ENCODE assay signal across 35 cellular contexts in genomic region chr1:23438545-23438944, GRCh38. TPM values are rescaled to one million over a fixed set of nuclear protein-coding genes. Genes with fewer than 3 reads are reported as not detected.
DNase-seq lines count a peak whose midpoint lies in the region; ATAC-seq, FAIRE-seq and TF ChIP-seq lines count a peak whose summit lies in the region.
"Had no signal": no experiment of that assay in that cellular context is flagged by ENCODE, and none has a peak within 500 bp of the region (broad histone marks: within the 10 kb centered on the region; RNA-seq: fewer than 3 reads in every experiment).

No MANE protein-coding gene starts in this region.

- H4K20me1 ChIP-seq in HepG2 (ENCODE audit: insufficient read depth, low read length) (no peaks in the 10 kb centered on the region), K562 (replicated peaks; ENCODE audit: control insufficient read depth, insufficient read depth, low read length) (no peaks in the 10 kb centered on the region), OCI-LY7 (ENCODE audit: insufficient read depth, low read length) (no peaks in the 10 kb centered on the region)
- H4K20me1 ChIP-seq: BLaER1 had no signal

- in situ Hi-C loops in HepG2 (cut with HindIII; ENCODE audit: extremely low pct_ligation_motif_present, low pct_unique_long_range_greater_than_20kb) (no loop called here), K562 (cut with MboI) (no loop called here)

- H3K27me3 ChIP-seq in HepG2 (ENCODE audit: control insufficient read depth in 1 of 2, insufficient read depth in 2 of 2, low read length in 2 of 2) = no peaks in the 10 kb centered on the region
- no peaks in the 10 kb centered on the region for H3K27me3 ChIP-seq in right lobe of liver
- H3K27me3 ChIP-seq in K562 (ENCODE audit: control insufficient read depth in 2 of 2, insufficient read depth in 2 of 2, low read length in 2 of 2) = no peaks in the 10 kb centered on the region
- H3K27me3 ChIP-seq: BE2C; BLaER1; BLaER1 treated with 17β-estradiol and CSF1 and Interleukin-3, amounts not matched to agents 10 nM and 100 nM had no signal

- H2AFZ ChIP-seq in HepG2 (ENCODE audit: low read length) (no peak overlapping the region), K562 (ENCODE audit: low read depth, low read length) (no peak overlapping the region), OCI-LY7 (ENCODE audit: low read length) (no peak overlapping the region)

- H3K9me2 ChIP-seq in OCI-LY7 (ENCODE audit: insufficient read depth, low read length) = no peaks in the 10 kb centered on the region

- FAIRE-seq in HepG2 (lab: Jason Lieb, UNC) (no peak), K562 (lab: Jason Lieb, UNC) (no peak), RCC 7860 (lab: Jason Lieb, UNC) (no peak)
- FAIRE-seq: A204.1, A549, D721Med had no signal

- H3K4me1 ChIP-seq in HepG2 (ENCODE audit: insufficient read depth, low read length) = no peaks in the 10 kb centered on the region
- H3K4me1 ChIP-seq in right lobe of liver = peaks cover 0 to 3% (median 0%) of the 10 kb centered on the region in 4 donors
- H3K4me1 ChIP-seq in K562 (replicated peaks in 1 of 2; ENCODE audit: control insufficient read depth in 2 of 2, insufficient read depth in 2 of 2, low read length in 2 of 2) = peaks cover 7 to 19% of the 10 kb centered on the region in 2 experiments; a peak in 4 of 5 replicates
- peaks cover 8% of the 10 kb centered on the region for H3K4me1 ChIP-seq in OCI-LY7 (ENCODE audit: insufficient read depth, low read length, poor library complexity, severe bottlenecking)
- H3K4me1 ChIP-seq: A549, BE2C, Caco-2 had no signal

- no TSS peak for BruUV-seq in HepG2 (replicated peaks; lab: Mats Ljungman, UMichigan)
- no TSS peak for BruUV-seq in K562 (replicated peaks; lab: Mats Ljungman, UMichigan)
- no TSS peak for BruUV-seq in OCI-LY7 (replicated peaks; lab: Mats Ljungman, UMichigan)

- no peak for TF ChIP-seq EP300 in HepG2 (IDR thresholded peaks at IDR 0.05; ENCODE audit: low read depth in 2 of 2, low read length in 2 of 2)
- no peak for TF ChIP-seq EP300 in HepG2 (CRISPR knock-in tag; IDR thresholded peaks at IDR 0.05; ENCODE audit: borderline replicate concordance)
- TF ChIP-seq EP300 in K562 (IDR thresholded peaks at IDR 0.05; ENCODE audit: low read length) = no peak

- H3K4me3 ChIP-seq in HepG2 (replicated peaks in 1 of 3; ENCODE audit: insufficient read depth in 1 of 3, low read depth in 2 of 3, low read length in 3 of 3) (no peak overlapping the region), right lobe of liver (no peak overlapping the region), K562 (no peak overlapping the region), OCI-LY7 (ENCODE audit: low read depth, low read length, poor library complexity, severe bottlenecking) (no peak overlapping the region)
- H3K4me3 ChIP-seq: A549; BLaER1; BLaER1 treated with 17β-estradiol and CSF1 and Interleukin-3, amounts not matched to agents 10 nM and 100 nM had no signal

- DNase-seq in HepG2 (ENCODE audit: low spot score) = no peak
- DNase-seq in right lobe of liver = no peak
- DNase-seq in K562 (ENCODE audit: extremely low read depth in 1 of 4, low spot score in 3 of 4) = no peak
- peak; percentile 60 for DNase-seq in posterior vena cava (ENCODE audit: low spot score)
- no peak for DNase-seq in RCC 7860 (ENCODE audit: low spot score)
- DNase-seq in OCI-LY7 (ENCODE audit: low spot score) = no peak
- DNase-seq: 8988T; ACHN; AML-193; BE2C; C1 segment of cervical spinal cord; Caco-2; Calu3; CD4-positive, alpha-beta memory T cell; CD4-positive, alpha-beta T cell; CD4-positive, CD25-positive, alpha-beta regulatory T cell; CD8-positive, alpha-beta memory T cell; CD8-positive, alpha-beta T cell; COR-L47; DMS 273 treated with DMSO at 0.1 percent for 48 hours; DMS153; DMS53; DMS79; DMS79 treated with DMSO at 0.1 percent for 48 hours; DND-41; EL had no signal

- TF ChIP-seq POLR2A in HepG2 (IDR thresholded peaks at IDR 0.05; ENCODE audit: insufficient read depth in 1 of 2, low read depth in 2 of 2, low read length in 2 of 2) (no peak), right lobe of liver (IDR thresholded peaks at IDR 0.05) (no peak), K562 (conservative IDR thresholded peaks at IDR 0.05) (no peak)

- TF ChIP-seq RAD21 in HepG2 (CRISPR knock-in tag; IDR thresholded peaks at IDR 0.05) (no peak), K562 (CRISPR knock-in tag; conservative IDR thresholded peaks at IDR 0.05 in 1 of 2, IDR thresholded peaks at IDR 0.05 in 1 of 2) (no peak)

- WGBS in HepG2 (ENCODE audit: low lambda C conversion rate) = 98% methylated on average over 6 of the region's 8 CpGs
- 98% methylated on average over 6 of the region's 8 CpGs for WGBS in right lobe of liver (ENCODE audit: insufficient coverage, low coverage, low lambda C conversion rate, missing lambda C conversion rate)
- 70% methylated on average over 8 of the region's 8 CpGs for WGBS in K562 (ENCODE audit: insufficient coverage, low coverage, missing lambda C conversion rate)

- ATAC-seq in HepG2 (no peak), right lobe of liver (no peak), K562 (no peak)
- ATAC-seq: A549; CD8-positive, alpha-beta T cell had no signal

- H3K79me2 ChIP-seq in HepG2 (ENCODE audit: insufficient read depth, low read length) (no peaks in the 10 kb centered on the region), K562 (ENCODE audit: control insufficient read depth, insufficient read depth, low read length) (no peaks in the 10 kb centered on the region), OCI-LY7 (ENCODE audit: insufficient read depth, low read depth, low read length) (no peaks in the 10 kb centered on the region)

- H3K27ac ChIP-seq in HepG2 (ENCODE audit: extremely low read length, insufficient read depth, low read length) = no peak overlapping the region
- no peak overlapping the region for H3K27ac ChIP-seq in right lobe of liver
- no peak overlapping the region for H3K27ac ChIP-seq in K562 (ENCODE audit: extremely low read depth, low read depth, low read length)
- H3K27ac ChIP-seq in OCI-LY7 (ENCODE audit: low read depth, low read length, poor library complexity, severe bottlenecking) = no peak overlapping the region
- H3K27ac ChIP-seq: 22Rv1; A549; BLaER1; BLaER1 treated with 17β-estradiol and CSF1 and Interleukin-3, amounts not matched to agents 10 nM and 100 nM; C4-2B had no signal

- no peaks in the 10 kb centered on the region for H3K9me3 ChIP-seq in HepG2 (ENCODE audit: low read length)
- no peaks in the 10 kb centered on the region for H3K9me3 ChIP-seq in right lobe of liver
- H3K9me3 ChIP-seq in K562 (replicated peaks; ENCODE audit: control insufficient read depth, insufficient read depth, low read depth, low read length) = no peaks in the 10 kb centered on the region
- no peaks in the 10 kb centered on the region for H3K9me3 ChIP-seq in OCI-LY7 (ENCODE audit: low read length)
- H3K9me3 ChIP-seq: A549; BE2C; BLaER1; BLaER1 treated with 17β-estradiol and CSF1 and Interleukin-3, amounts not matched to agents 10 nM and 100 nM; Caco-2 had no signal

- H3K4me2 ChIP-seq in HepG2 (ENCODE audit: low read depth, low read length) (no peak overlapping the region), K562 (ENCODE audit: insufficient read depth, low read length) (no peak overlapping the region), OCI-LY7 (ENCODE audit: low read length) (no peak overlapping the region)
- H3K4me2 ChIP-seq: A549; BLaER1; BLaER1 treated with 17β-estradiol and CSF1 and Interleukin-3, amounts not matched to agents 10 nM and 100 nM had no signal

- H3K9ac ChIP-seq in HepG2 (ENCODE audit: insufficient read depth, low read depth, low read length) = no peak overlapping the region
- H3K9ac ChIP-seq in K562 (ENCODE audit: insufficient read depth in 1 of 2, low read depth in 2 of 2, low read length in 2 of 2) = peak overlapping the region in 1 of 2 experiments; percentile 76; a peak in 1 of 4 replicates
- H3K9ac ChIP-seq: BLaER1 had no signal

- POLR2A ChIA-PET in HepG2 (lab: Yijun Ruan, JAX) (no interaction called here), K562 (lab: Yijun Ruan, JAX) (no interaction called here), OCI-LY7 (lab: Charles Lee) (no interaction called here)

- intact Hi-C loops in HepG2 (cut with micrococcal nuclease; ENCODE audit: unreplicated experiment) (no loop called here), right lobe of liver (cut with DNase I) (no loop called here), K562 (cut with micrococcal nuclease) (no loop called here), posterior vena cava (cut with DNase I) (no loop called here), OCI-LY7 (cut with micrococcal nuclease; ENCODE audit: unreplicated experiment) (no loop called here)

- H3K36me3 ChIP-seq in HepG2 (replicated peaks in 1 of 2; ENCODE audit: control insufficient read depth in 1 of 2, insufficient read depth in 2 of 2, low read length in 2 of 2) = peaks cover 19 to 48% of the 10 kb centered on the region in 2 experiments
- H3K36me3 ChIP-seq in right lobe of liver = peaks cover 0 to 25% (median 0%) of the 10 kb centered on the region in 4 donors
- H3K36me3 ChIP-seq in K562 (ENCODE audit: control insufficient read depth, insufficient read depth, low read length) = peaks cover 29% of the 10 kb centered on the region; the same call in 1 of the 3 replicates
- H3K36me3 ChIP-seq in OCI-LY7 (ENCODE audit: insufficient read depth, low read length) = no peaks in the 10 kb centered on the region
- H3K36me3 ChIP-seq: BE2C had no signal

- TF ChIP-seq CTCF in HepG2 (CRISPR knock-in tag; IDR thresholded peaks at IDR 0.05) (no peak), right lobe of liver (IDR thresholded peaks at IDR 0.05) (no peak), K562 (IDR thresholded peaks at IDR 0.05 in 2 of 3, conservative IDR thresholded peaks at IDR 0.05 in 1 of 3; ENCODE audit: insufficient read depth in 2 of 3, low read depth in 1 of 3, low read length in 3 of 3) (no peak), OCI-LY7 (conservative IDR thresholded peaks at IDR 0.05; ENCODE audit: low read length) (no peak)

- CTCF ChIA-PET in HepG2 (lab: Yijun Ruan, JAX; ENCODE audit: low intra/inter-chr PET ratio, low total read pairs) = no interaction called here
- CTCF ChIA-PET in K562 (lab: Yijun Ruan, JAX; ENCODE audit: low intra/inter-chr PET ratio) = no interaction called here
- CTCF ChIA-PET in OCI-LY7 (lab: Charles Lee; ENCODE audit: unreplicated experiment) = no interaction called here

- no peaks in the 10 kb centered on the region for H3K9me1 ChIP-seq in K562 (ENCODE audit: control insufficient read depth, insufficient read depth, low read length)

RNA-seq across cellular contexts. Expression of gene TCEA3, which starts 14.0 kb away (rescaled TPM):
- 81.5 and 84.6 TPM in 2 replicates for total RNA-seq in HepG2 (2016; rRNA removed; fragmentation: Illumina TruSeq; extraction: Trizol)
- 62.6 and 67.5 TPM in 2 replicates for total RNA-seq in HepG2 (2016; cell fraction: cytosol; rRNA removed; fragmentation: Illumina TruSeq; extraction: Trizol; ENCODE audit: low read depth)
- 77.6 and 83.3 TPM in 2 replicates for total RNA-seq in HepG2 (2016; cell fraction: insoluble cytoplasmic fraction; rRNA removed; fragmentation: Illumina TruSeq; extraction: Trizol)
- total RNA-seq in HepG2 (2016; cell fraction: membrane; rRNA removed; fragmentation: Illumina TruSeq; extraction: Trizol) = 58.1 and 63.2 TPM in 2 replicates
- 55.6 and 64.4 TPM in 2 replicates for total RNA-seq in HepG2 (2016; cell fraction: nucleus; rRNA removed; fragmentation: Illumina TruSeq; extraction: Trizol)
- 55.5 and 57.9 TPM in 2 replicates for polyA plus RNA-seq in HepG2 (2011; rRNA removed)
- 41.6 and 53.2 TPM in 2 replicates for polyA plus RNA-seq in HepG2 (2011; cell fraction: cytosol; rRNA removed)
- 94.8 and 103 TPM in 2 replicates for polyA plus RNA-seq in HepG2 (2011; cell fraction: nucleus; rRNA removed)
- polyA plus RNA-seq in HepG2 (2012) = 43.1 and 68.0 TPM in 2 replicates
- 77.6 and 80.8 TPM in 2 replicates for polyA plus RNA-seq in HepG2 (2016; cell fraction: cytosol; fragmentation: Illumina TruSeq; extraction: Trizol; ENCODE audit: low read depth)
- 107 and 119 TPM in 2 replicates for polyA plus RNA-seq in HepG2 (2016; cell fraction: insoluble cytoplasmic fraction; fragmentation: Illumina TruSeq; extraction: Trizol; ENCODE audit: low read depth)
- 67.2 and 70.2 TPM in 2 replicates for polyA plus RNA-seq in HepG2 (2016; cell fraction: membrane; fragmentation: Illumina TruSeq; extraction: Trizol; ENCODE audit: low read depth)
- polyA plus RNA-seq in HepG2 (2016; cell fraction: nucleus; fragmentation: Illumina TruSeq; extraction: Trizol; ENCODE audit: insufficient read depth, low read depth) = 133 and 140 TPM in 2 replicates
- 2.4 and 21.3 TPM in 2 replicates for polyA minus RNA-seq in HepG2 (2011; rRNA and poly(A)+ RNA removed; ENCODE audit: low replicate concordance)
- polyA minus RNA-seq in HepG2 (2011; cell fraction: cytosol; rRNA and poly(A)+ RNA removed) = 14.4 and 14.5 TPM in 2 replicates
- 28.3 and 31.7 TPM in 2 replicates for polyA minus RNA-seq in HepG2 (2011; cell fraction: nucleus; rRNA and poly(A)+ RNA removed)
- total RNA-seq in right lobe of liver = 10 to 100 TPM; 53.3 to 94.0 (median 63.2) TPM
- 0.86 and 1.4 TPM in 2 replicates for total RNA-seq in K562 (2011; cell fraction: chromatin; rRNA removed; ENCODE audit: low replicate concordance)
- 0.67 and 1.4 TPM in 2 replicates for total RNA-seq in K562 (2011; cell fraction: nucleolus; rRNA removed)
- 0.66 and 0.84 TPM in 2 replicates for total RNA-seq in K562 (2011; cell fraction: nucleoplasm; rRNA removed)
- 0.33 and 0.54 TPM in 2 replicates for total RNA-seq in K562 (2014; rRNA removed)
- 0.45 and 0.51 TPM in 2 replicates for total RNA-seq in K562 (2014; rRNA removed; fragmentation: Illumina TruSeq; extraction: Trizol)
- 0.34 and 0.36 TPM in 2 replicates for total RNA-seq in K562 (2015; rRNA removed; fragmentation: Illumina TruSeq; extraction: Trizol)
- total RNA-seq in K562 (2021) = 0.49 and 0.55 TPM in 2 replicates
- polyA plus RNA-seq in K562 (2011; rRNA removed) = 0.34 and 0.54 TPM in 2 replicates
- 0.19 and 0.45 TPM in 2 replicates for polyA plus RNA-seq in K562 (2011; cell fraction: cytosol; rRNA removed)
- polyA plus RNA-seq in K562 (2011; cell fraction: nucleus; rRNA removed) = 0.81 and 0.90 TPM in 2 replicates
- polyA plus RNA-seq in K562 (2012) = 0.49 and 0.76 TPM in 2 replicates
- 0.16 and 0.66 TPM in 2 replicates for polyA plus RNA-seq in K562 (2014; fragmentation: Illumina TruSeq; extraction: Trizol)
- under 1 TPM; 0.03 to 0.10 TPM for polyA plus RNA-seq in K562 (2014; fragmentation: Nextera tagmentation; extraction: Ambion mirVana)
- 0.13 and 0.80 TPM in 2 replicates for polyA plus RNA-seq in K562 (2014; rRNA removed)
- polyA minus RNA-seq in K562 (2011; rRNA and poly(A)+ RNA removed) = 0.25 and 0.27 TPM in 2 replicates
- polyA minus RNA-seq in K562 (2011; cell fraction: cytosol; rRNA and poly(A)+ RNA removed) = not detected in 2 replicates
- 0.27 and 0.56 TPM in 2 replicates for polyA minus RNA-seq in K562 (2011; cell fraction: nucleus; rRNA and poly(A)+ RNA removed)
- 10 to 100 TPM; 20.4 to 23.0 TPM for total RNA-seq in posterior vena cava
- 0.21 TPM in 1 of 2 replicates, not detected in the other for total RNA-seq in OCI-LY7 (2014; rRNA removed; shearing (Covaris generic))
- total RNA-seq in OCI-LY7 (2022) = not detected in 2 replicates
- total RNA-seq: A172, B cell had no signal

RNA-seq across cellular contexts. Expression of gene ASAP3, which starts 45.4 kb away (rescaled TPM):
- 28.6 and 37.0 TPM in 2 replicates for total RNA-seq in HepG2 (2016; rRNA removed; fragmentation: Illumina TruSeq; extraction: Trizol)
- 2.7 and 3.4 TPM in 2 replicates for total RNA-seq in HepG2 (2016; cell fraction: cytosol; rRNA removed; fragmentation: Illumina TruSeq; extraction: Trizol; ENCODE audit: low read depth)
- total RNA-seq in HepG2 (2016; cell fraction: insoluble cytoplasmic fraction; rRNA removed; fragmentation: Illumina TruSeq; extraction: Trizol) = 22.9 and 36.7 TPM in 2 replicates
- total RNA-seq in HepG2 (2016; cell fraction: membrane; rRNA removed; fragmentation: Illumina TruSeq; extraction: Trizol) = 11.2 and 12.2 TPM in 2 replicates
- total RNA-seq in HepG2 (2016; cell fraction: nucleus; rRNA removed; fragmentation: Illumina TruSeq; extraction: Trizol) = 38.3 and 42.3 TPM in 2 replicates
- 32.6 and 39.4 TPM in 2 replicates for polyA plus RNA-seq in HepG2 (2011; rRNA removed)
- polyA plus RNA-seq in HepG2 (2011; cell fraction: cytosol; rRNA removed) = 15.0 and 17.0 TPM in 2 replicates
- polyA plus RNA-seq in HepG2 (2011; cell fraction: nucleus; rRNA removed) = 159 and 182 TPM in 2 replicates
- 11.8 and 19.4 TPM in 2 replicates for polyA plus RNA-seq in HepG2 (2012)
- polyA plus RNA-seq in HepG2 (2016; cell fraction: cytosol; fragmentation: Illumina TruSeq; extraction: Trizol; ENCODE audit: low read depth) = 1.9 and 2.7 TPM in 2 replicates
- polyA plus RNA-seq in HepG2 (2016; cell fraction: insoluble cytoplasmic fraction; fragmentation: Illumina TruSeq; extraction: Trizol; ENCODE audit: low read depth) = 17.8 and 23.3 TPM in 2 replicates
- 5.9 and 6.1 TPM in 2 replicates for polyA plus RNA-seq in HepG2 (2016; cell fraction: membrane; fragmentation: Illumina TruSeq; extraction: Trizol; ENCODE audit: low read depth)
- polyA plus RNA-seq in HepG2 (2016; cell fraction: nucleus; fragmentation: Illumina TruSeq; extraction: Trizol; ENCODE audit: insufficient read depth, low read depth) = 81.5 and 89.0 TPM in 2 replicates
- 8.3 and 44.4 TPM in 2 replicates for polyA minus RNA-seq in HepG2 (2011; rRNA and poly(A)+ RNA removed; ENCODE audit: low replicate concordance)
- 11.9 and 18.9 TPM in 2 replicates for polyA minus RNA-seq in HepG2 (2011; cell fraction: cytosol; rRNA and poly(A)+ RNA removed)
- 19.4 and 24.2 TPM in 2 replicates for polyA minus RNA-seq in HepG2 (2011; cell fraction: nucleus; rRNA and poly(A)+ RNA removed)
- total RNA-seq in right lobe of liver = 10 to 100 TPM; 12.3 to 22.1 (median 16.6) TPM
- total RNA-seq in K562 (2011; cell fraction: chromatin; rRNA removed; ENCODE audit: low replicate concordance) = 34.4 and 65.3 TPM in 2 replicates
- total RNA-seq in K562 (2011; cell fraction: nucleolus; rRNA removed) = 32.2 and 34.5 TPM in 2 replicates
- 33.9 and 40.0 TPM in 2 replicates for total RNA-seq in K562 (2011; cell fraction: nucleoplasm; rRNA removed)
- total RNA-seq in K562 (2014; rRNA removed) = 19.0 and 23.0 TPM in 2 replicates
- 14.3 and 14.8 TPM in 2 replicates for total RNA-seq in K562 (2014; rRNA removed; fragmentation: Illumina TruSeq; extraction: Trizol)
- total RNA-seq in K562 (2015; rRNA removed; fragmentation: Illumina TruSeq; extraction: Trizol) = 15.7 and 17.4 TPM in 2 replicates
- 27.6 and 31.2 TPM in 2 replicates for total RNA-seq in K562 (2021)
- polyA plus RNA-seq in K562 (2011; rRNA removed) = 16.1 and 25.4 TPM in 2 replicates
- polyA plus RNA-seq in K562 (2011; cell fraction: cytosol; rRNA removed) = 17.1 and 17.2 TPM in 2 replicates
- polyA plus RNA-seq in K562 (2011; cell fraction: nucleus; rRNA removed) = 63.8 and 76.4 TPM in 2 replicates
- polyA plus RNA-seq in K562 (2012) = 17.6 and 38.9 TPM in 2 replicates
- polyA plus RNA-seq in K562 (2014; fragmentation: Illumina TruSeq; extraction: Trizol) = 21.3 and 22.3 TPM in 2 replicates
- polyA plus RNA-seq in K562 (2014; fragmentation: Nextera tagmentation; extraction: Ambion mirVana) = 1 to 10 TPM; 1.7 to 2.8 TPM
- 17.9 and 20.3 TPM in 2 replicates for polyA plus RNA-seq in K562 (2014; rRNA removed)
- 16.7 and 24.0 TPM in 2 replicates for polyA minus RNA-seq in K562 (2011; rRNA and poly(A)+ RNA removed)
- 15.0 TPM in 2 replicates for polyA minus RNA-seq in K562 (2011; cell fraction: cytosol; rRNA and poly(A)+ RNA removed)
- 10.9 and 21.7 TPM in 2 replicates for polyA minus RNA-seq in K562 (2011; cell fraction: nucleus; rRNA and poly(A)+ RNA removed)
- 10 to 100 TPM; 37.8 to 51.4 TPM for total RNA-seq in posterior vena cava
- 5.4 and 5.9 TPM in 2 replicates for total RNA-seq in OCI-LY7 (2014; rRNA removed; shearing (Covaris generic))
- total RNA-seq in OCI-LY7 (2022) = 14.9 and 18.0 TPM in 2 replicates

Comparison
In these comparisons a context has a peak if more than half of its experiments do, and no peak if none do; other contexts are left out.
1. RNA of gene TCEA3, which starts 14.0 kb away (total RNA-seq): 55.6 to 84.6 TPM in HepG2, 53.3 to 94.0 TPM in right lobe of liver and 20.4 to 23.0 TPM in posterior vena cava; 0.33 to 1.4 TPM in K562 and 0.21 TPM in OCI-LY7; every median in the first group is over 4 times any median in the second.